In the genomic region with DNA sequence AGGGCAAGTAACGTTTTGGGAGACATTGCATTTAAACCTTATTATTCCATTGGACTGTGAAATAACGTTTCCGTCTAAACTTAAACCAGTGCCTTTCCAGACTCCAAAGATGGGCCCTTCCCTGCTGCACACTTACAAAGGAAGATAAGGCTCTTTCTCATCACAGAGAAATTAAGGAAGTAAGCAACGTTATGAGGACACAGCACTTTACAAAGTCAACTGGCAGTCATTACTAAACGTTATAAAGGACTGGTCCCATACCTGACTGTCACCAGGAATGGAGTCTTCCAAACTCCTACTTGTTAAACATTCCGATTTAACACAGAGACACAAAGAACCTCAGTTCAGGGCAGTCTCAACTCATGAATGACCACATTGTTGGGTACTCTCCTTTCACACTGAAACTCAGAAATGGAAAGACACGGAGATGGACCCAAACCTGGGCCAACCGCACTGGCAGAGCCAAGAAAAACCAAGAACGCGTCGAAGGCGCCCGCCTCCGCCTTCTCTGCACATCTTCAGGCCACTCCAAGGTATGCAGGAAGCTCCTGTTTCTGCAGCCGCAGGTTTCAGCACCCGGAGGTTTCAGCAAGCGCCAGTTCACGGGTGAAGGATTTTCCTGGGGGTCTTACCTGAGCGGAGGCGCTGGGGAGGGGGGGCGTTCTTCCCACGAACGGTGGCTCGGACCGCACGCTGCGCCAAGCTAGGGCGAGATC, we compare ENCODE assay signal across 1 cellular context.
TF ChIP-seq lines count a peak whose summit lies in the region.

No MANE protein-coding gene starts in this region.

TF ChIP-seq in K562, 482 proteins besides CTCF, POLR2A, EP300 and RAD21 (continued from another document):
- TF ChIP-seq, protein P1, sequence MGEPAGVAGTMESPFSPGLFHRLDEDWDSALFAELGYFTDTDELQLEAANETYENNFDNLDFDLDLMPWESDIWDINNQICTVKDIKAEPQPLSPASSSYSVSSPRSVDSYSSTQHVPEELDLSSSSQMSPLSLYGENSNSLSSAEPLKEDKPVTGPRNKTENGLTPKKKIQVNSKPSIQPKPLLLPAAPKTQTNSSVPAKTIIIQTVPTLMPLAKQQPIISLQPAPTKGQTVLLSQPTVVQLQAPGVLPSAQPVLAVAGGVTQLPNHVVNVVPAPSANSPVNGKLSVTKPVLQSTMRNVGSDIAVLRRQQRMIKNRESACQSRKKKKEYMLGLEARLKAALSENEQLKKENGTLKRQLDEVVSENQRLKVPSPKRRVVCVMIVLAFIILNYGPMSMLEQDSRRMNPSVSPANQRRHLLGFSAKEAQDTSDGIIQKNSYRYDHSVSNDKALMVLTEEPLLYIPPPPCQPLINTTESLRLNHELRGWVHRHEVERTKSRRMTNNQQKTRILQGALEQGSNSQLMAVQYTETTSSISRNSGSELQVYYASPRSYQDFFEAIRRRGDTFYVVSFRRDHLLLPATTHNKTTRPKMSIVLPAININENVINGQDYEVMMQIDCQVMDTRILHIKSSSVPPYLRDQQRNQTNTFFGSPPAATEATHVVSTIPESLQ (CRISPR knock-in tag; IDR thresholded peaks at IDR 0.05): 0 out of 2 replicates have a peak, but pooled peaks have one; percentile 3
- TF ChIP-seq C11orf30 (IDR thresholded peaks at IDR 0.05; ENCODE audit: low read depth) (peak; percentile 26; the same call in 1 of the 2 replicates), HDAC2 (IDR thresholded peaks at IDR 0.05) (0 out of 2 replicates have a peak, but pooled peaks have one; percentile 9), KAT2B (IDR thresholded peaks at IDR 0.05; ENCODE audit: low read depth, low read length) (no peak), RFX7 (CRISPR knock-in tag; IDR thresholded peaks at IDR 0.05) (no peak), PML (IDR thresholded peaks at IDR 0.05; ENCODE audit: low read length) (no peak), HMGN3 (IDR thresholded peaks at IDR 0.05; ENCODE audit: borderline replicate concordance, extremely low read depth, insufficient read length, low read depth, low read length) (peak; percentile 9), PTRF (tag; IDR thresholded peaks at IDR 0.05) (no peak), ZNF740 (CRISPR knock-in tag; IDR thresholded peaks at IDR 0.05) (0 out of 2 replicates have a peak, but pooled peaks have one; percentile 32), ZNF740 (tag; IDR thresholded peaks at IDR 0.05) (no peak), DLX4 (CRISPR knock-in tag; IDR thresholded peaks at IDR 0.05) (no peak), E4F1 (CRISPR knock-in tag; IDR thresholded peaks at IDR 0.05; ENCODE audit: borderline replicate concordance) (no peak), ZNF316 (IDR thresholded peaks at IDR 0.05) (0 out of 2 replicates have a peak, but pooled peaks have one; percentile 7), RBM25 (IDR thresholded peaks at IDR 0.05; ENCODE audit: low read depth, low read length, severe bottlenecking) (no peak), SREBF2 (CRISPR knock-in tag; IDR thresholded peaks at IDR 0.05) (no peak), CBX5 (IDR thresholded peaks at IDR 0.05; ENCODE audit: borderline replicate concordance, low read depth) (no peak), GATA2 (CRISPR knock-in tag; IDR thresholded peaks at IDR 0.05) (0 out of 2 replicates have a peak, but pooled peaks have one; percentile 7), YY1 (IDR thresholded peaks at IDR 0.05; ENCODE audit: borderline replicate concordance in 1 of 3, control insufficient read depth in 1 of 3, extremely low read depth in 1 of 3, insufficient read depth in 3 of 3, insufficient read length in 1 of 3, insufficient replicate concordance in 2 of 3, low read depth in 1 of 3, low read length in 2 of 3) (no peak)
- TF ChIP-seq, protein P2, sequence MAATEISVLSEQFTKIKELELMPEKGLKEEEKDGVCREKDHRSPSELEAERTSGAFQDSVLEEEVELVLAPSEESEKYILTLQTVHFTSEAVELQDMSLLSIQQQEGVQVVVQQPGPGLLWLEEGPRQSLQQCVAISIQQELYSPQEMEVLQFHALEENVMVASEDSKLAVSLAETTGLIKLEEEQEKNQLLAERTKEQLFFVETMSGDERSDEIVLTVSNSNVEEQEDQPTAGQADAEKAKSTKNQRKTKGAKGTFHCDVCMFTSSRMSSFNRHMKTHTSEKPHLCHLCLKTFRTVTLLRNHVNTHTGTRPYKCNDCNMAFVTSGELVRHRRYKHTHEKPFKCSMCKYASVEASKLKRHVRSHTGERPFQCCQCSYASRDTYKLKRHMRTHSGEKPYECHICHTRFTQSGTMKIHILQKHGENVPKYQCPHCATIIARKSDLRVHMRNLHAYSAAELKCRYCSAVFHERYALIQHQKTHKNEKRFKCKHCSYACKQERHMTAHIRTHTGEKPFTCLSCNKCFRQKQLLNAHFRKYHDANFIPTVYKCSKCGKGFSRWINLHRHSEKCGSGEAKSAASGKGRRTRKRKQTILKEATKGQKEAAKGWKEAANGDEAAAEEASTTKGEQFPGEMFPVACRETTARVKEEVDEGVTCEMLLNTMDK (IDR thresholded peaks at IDR 0.05; ENCODE audit: borderline replicate concordance, insufficient read depth, low read depth, low read length, poor library complexity, severe bottlenecking): no peak
